Comparison of ENCODE assay signal across 2 cellular contexts in the genomic region with DNA sequence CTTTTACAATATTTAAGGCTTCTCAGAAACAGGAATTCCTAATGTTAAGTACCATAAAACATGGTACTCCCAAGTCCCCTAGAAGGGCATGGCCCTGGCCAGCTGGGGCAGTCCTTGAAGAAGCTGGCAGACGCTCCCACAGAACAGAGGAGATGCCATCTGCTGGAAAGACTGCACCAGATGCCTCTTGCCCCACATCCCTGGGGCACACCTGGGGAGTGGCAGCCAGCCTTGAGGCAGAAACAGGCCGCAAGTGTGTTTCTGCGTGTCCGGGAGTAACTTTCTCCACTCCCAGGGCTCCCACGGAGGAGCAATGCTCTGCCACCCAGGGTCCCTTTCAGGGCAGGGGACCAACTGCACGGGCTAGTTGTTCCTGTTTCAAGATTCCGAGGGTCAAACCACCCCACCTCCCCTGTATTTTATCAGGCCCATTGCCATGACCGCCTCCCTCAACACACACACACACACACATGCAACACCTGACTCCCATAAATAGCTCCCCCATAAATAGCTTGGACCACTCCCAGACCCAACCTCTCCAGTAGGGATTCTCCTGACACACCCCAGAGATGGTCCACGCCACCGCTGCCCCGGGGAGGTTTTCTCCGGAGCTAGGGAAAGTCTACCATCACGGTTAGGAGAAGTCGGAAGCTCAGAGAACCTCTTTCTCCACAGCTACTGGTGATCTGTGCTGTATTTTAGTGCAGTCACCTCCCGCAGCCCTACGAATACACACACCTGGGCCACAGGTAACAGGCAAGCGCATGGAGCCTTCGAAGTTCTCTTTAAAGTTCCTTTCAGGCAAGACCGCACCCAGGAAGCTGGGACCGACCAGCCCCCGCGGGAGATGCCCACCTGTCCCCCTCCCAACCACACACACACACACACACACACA.
TF ChIP-seq lines count a peak whose summit lies in the region.

No MANE protein-coding gene starts in this region.

TF ChIP-seq in neural cell, 6 proteins besides CTCF, POLR2A, EP300 and RAD21:
- TF ChIP-seq, protein P1, sequence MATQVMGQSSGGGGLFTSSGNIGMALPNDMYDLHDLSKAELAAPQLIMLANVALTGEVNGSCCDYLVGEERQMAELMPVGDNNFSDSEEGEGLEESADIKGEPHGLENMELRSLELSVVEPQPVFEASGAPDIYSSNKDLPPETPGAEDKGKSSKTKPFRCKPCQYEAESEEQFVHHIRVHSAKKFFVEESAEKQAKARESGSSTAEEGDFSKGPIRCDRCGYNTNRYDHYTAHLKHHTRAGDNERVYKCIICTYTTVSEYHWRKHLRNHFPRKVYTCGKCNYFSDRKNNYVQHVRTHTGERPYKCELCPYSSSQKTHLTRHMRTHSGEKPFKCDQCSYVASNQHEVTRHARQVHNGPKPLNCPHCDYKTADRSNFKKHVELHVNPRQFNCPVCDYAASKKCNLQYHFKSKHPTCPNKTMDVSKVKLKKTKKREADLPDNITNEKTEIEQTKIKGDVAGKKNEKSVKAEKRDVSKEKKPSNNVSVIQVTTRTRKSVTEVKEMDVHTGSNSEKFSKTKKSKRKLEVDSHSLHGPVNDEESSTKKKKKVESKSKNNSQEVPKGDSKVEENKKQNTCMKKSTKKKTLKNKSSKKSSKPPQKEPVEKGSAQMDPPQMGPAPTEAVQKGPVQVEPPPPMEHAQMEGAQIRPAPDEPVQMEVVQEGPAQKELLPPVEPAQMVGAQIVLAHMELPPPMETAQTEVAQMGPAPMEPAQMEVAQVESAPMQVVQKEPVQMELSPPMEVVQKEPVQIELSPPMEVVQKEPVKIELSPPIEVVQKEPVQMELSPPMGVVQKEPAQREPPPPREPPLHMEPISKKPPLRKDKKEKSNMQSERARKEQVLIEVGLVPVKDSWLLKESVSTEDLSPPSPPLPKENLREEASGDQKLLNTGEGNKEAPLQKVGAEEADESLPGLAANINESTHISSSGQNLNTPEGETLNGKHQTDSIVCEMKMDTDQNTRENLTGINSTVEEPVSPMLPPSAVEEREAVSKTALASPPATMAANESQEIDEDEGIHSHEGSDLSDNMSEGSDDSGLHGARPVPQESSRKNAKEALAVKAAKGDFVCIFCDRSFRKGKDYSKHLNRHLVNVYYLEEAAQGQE (IDR thresholded peaks at IDR 0.05; ENCODE audit: borderline replicate concordance): no peak
- no peak for TF ChIP-seq MXI1 (conservative IDR thresholded peaks at IDR 0.05; ENCODE audit: poor library complexity, severe bottlenecking)
- no peak for TF ChIP-seq SMC3 (conservative IDR thresholded peaks at IDR 0.05; ENCODE audit: poor library complexity)
- no peak for TF ChIP-seq TAF1 (IDR thresholded peaks at IDR 0.05; ENCODE audit: low read depth)
- no peak for TF ChIP-seq POLR2AphosphoS5 (IDR thresholded peaks at IDR 0.05)
- no peak for TF ChIP-seq EZH2 (IDR thresholded peaks at IDR 0.05; ENCODE audit: borderline replicate concordance, insufficient read depth, low read length, poor library complexity, severe bottlenecking)

TF ChIP-seq in HepG2, 621 proteins besides CTCF, POLR2A, EP300 and RAD21:
- TF ChIP-seq ZNF777 (CRISPR knock-in tag; IDR thresholded peaks at IDR 0.05) (no peak), ZNF569 (CRISPR knock-in tag; IDR thresholded peaks at IDR 0.05; ENCODE audit: borderline replicate concordance) (no peak), CCDC6 (CRISPR knock-in tag; IDR thresholded peaks at IDR 0.05) (no peak), ZNF550 (CRISPR knock-in tag; IDR thresholded peaks at IDR 0.05; ENCODE audit: borderline replicate concordance) (no peak), ZNF264 (CRISPR knock-in tag; IDR thresholded peaks at IDR 0.05) (no peak), ATF5 (CRISPR knock-in tag; IDR thresholded peaks at IDR 0.05; ENCODE audit: low read depth) (no peak), IKZF5 (CRISPR knock-in tag; IDR thresholded peaks at IDR 0.05) (no peak), CHCHD3 (CRISPR knock-in tag; IDR thresholded peaks at IDR 0.05) (no peak), ZNF841 (CRISPR knock-in tag; IDR thresholded peaks at IDR 0.05; ENCODE audit: borderline replicate concordance) (no peak), ZNF251 (CRISPR knock-in tag; IDR thresholded peaks at IDR 0.05) (no peak), EZH2 (conservative IDR thresholded peaks at IDR 0.05; ENCODE audit: low read depth, low read length) (no peak), TGIF2 (CRISPR knock-in tag; IDR thresholded peaks at IDR 0.05) (no peak), ZNF563 (CRISPR knock-in tag; IDR thresholded peaks at IDR 0.05) (no peak), ZNF790 (CRISPR knock-in tag; IDR thresholded peaks at IDR 0.05; ENCODE audit: borderline replicate concordance) (no peak)
- TF ChIP-seq, protein P2, sequence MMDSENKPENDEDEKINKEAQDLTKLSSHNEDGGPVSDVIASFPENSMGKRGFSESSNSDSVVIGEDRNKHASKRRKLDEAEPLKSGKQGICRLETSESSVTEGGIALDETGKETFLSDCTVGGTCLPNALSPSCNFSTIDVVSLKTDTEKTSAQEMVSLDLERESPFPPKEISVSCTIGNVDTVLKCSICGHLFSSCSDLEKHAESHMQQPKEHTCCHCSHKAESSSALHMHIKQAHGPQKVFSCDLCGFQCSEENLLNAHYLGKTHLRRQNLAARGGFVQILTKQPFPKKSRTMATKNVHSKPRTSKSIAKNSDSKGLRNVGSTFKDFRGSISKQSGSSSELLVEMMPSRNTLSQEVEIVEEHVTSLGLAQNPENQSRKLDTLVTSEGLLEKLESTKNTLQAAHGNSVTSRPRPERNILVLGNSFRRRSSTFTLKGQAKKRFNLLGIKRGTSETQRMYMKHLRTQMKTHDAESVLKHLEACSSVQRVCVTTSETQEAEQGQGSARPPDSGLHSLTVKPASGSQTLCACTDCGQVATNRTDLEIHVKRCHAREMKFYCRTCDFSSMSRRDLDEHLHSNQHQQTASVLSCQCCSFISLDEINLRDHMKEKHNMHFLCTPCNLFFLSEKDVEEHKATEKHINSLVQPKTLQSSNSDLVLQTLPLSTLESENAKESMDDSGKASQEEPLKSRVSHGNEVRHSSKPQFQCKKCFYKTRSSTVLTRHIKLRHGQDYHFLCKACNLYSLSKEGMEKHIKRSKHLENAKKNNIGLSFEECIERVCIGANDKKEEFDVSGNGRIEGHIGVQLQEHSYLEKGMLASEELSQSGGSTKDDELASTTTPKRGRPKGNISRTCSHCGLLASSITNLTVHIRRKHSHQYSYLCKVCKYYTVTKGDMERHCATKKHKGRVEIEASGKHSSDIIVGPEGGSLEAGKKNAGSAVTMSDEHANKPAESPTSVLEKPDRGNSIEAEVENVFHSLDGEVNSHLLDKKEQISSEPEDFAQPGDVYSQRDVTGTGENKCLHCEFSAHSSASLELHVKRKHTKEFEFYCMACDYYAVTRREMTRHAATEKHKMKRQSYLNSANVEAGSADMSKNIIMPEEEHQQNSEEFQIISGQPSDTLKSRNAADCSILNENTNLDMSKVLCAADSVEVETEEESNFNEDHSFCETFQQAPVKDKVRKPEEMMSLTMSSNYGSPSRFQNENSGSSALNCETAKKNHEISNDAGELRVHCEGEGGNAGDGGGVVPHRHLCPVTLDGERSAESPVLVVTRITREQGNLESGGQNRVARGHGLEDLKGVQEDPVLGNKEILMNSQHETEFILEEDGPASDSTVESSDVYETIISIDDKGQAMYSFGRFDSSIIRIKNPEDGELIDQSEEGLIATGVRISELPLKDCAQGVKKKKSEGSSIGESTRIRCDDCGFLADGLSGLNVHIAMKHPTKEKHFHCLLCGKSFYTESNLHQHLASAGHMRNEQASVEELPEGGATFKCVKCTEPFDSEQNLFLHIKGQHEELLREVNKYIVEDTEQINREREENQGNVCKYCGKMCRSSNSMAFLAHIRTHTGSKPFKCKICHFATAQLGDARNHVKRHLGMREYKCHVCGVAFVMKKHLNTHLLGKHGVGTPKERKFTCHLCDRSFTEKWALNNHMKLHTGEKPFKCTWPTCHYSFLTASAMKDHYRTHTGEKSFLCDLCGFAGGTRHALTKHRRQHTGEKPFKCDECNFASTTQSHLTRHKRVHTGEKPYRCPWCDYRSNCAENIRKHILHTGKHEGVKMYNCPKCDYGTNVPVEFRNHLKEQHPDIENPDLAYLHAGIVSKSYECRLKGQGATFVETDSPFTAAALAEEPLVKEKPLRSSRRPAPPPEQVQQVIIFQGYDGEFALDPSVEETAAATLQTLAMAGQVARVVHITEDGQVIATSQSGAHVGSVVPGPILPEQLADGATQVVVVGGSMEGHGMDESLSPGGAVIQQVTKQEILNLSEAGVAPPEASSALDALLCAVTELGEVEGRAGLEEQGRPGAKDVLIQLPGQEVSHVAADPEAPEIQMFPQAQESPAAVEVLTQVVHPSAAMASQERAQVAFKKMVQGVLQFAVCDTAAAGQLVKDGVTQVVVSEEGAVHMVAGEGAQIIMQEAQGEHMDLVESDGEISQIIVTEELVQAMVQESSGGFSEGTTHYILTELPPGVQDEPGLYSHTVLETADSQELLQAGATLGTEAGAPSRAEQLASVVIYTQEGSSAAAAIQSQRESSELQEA (CRISPR knock-in tag; IDR thresholded peaks at IDR 0.05; ENCODE audit: not compliant biosample characterization): no peak
- TF ChIP-seq, protein P3, sequence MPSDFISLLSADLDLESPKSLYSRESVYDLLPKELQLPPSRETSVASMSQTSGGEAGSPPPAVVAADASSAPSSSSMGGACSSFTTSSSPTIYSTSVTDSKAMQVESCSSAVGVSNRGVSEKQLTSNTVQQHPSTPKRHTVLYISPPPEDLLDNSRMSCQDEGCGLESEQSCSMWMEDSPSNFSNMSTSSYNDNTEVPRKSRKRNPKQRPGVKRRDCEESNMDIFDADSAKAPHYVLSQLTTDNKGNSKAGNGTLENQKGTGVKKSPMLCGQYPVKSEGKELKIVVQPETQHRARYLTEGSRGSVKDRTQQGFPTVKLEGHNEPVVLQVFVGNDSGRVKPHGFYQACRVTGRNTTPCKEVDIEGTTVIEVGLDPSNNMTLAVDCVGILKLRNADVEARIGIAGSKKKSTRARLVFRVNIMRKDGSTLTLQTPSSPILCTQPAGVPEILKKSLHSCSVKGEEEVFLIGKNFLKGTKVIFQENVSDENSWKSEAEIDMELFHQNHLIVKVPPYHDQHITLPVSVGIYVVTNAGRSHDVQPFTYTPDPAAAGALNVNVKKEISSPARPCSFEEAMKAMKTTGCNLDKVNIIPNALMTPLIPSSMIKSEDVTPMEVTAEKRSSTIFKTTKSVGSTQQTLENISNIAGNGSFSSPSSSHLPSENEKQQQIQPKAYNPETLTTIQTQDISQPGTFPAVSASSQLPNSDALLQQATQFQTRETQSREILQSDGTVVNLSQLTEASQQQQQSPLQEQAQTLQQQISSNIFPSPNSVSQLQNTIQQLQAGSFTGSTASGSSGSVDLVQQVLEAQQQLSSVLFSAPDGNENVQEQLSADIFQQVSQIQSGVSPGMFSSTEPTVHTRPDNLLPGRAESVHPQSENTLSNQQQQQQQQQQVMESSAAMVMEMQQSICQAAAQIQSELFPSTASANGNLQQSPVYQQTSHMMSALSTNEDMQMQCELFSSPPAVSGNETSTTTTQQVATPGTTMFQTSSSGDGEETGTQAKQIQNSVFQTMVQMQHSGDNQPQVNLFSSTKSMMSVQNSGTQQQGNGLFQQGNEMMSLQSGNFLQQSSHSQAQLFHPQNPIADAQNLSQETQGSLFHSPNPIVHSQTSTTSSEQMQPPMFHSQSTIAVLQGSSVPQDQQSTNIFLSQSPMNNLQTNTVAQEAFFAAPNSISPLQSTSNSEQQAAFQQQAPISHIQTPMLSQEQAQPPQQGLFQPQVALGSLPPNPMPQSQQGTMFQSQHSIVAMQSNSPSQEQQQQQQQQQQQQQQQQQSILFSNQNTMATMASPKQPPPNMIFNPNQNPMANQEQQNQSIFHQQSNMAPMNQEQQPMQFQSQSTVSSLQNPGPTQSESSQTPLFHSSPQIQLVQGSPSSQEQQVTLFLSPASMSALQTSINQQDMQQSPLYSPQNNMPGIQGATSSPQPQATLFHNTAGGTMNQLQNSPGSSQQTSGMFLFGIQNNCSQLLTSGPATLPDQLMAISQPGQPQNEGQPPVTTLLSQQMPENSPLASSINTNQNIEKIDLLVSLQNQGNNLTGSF (CRISPR knock-in tag; IDR thresholded peaks at IDR 0.05): no peak
- TF ChIP-seq, protein P4, sequence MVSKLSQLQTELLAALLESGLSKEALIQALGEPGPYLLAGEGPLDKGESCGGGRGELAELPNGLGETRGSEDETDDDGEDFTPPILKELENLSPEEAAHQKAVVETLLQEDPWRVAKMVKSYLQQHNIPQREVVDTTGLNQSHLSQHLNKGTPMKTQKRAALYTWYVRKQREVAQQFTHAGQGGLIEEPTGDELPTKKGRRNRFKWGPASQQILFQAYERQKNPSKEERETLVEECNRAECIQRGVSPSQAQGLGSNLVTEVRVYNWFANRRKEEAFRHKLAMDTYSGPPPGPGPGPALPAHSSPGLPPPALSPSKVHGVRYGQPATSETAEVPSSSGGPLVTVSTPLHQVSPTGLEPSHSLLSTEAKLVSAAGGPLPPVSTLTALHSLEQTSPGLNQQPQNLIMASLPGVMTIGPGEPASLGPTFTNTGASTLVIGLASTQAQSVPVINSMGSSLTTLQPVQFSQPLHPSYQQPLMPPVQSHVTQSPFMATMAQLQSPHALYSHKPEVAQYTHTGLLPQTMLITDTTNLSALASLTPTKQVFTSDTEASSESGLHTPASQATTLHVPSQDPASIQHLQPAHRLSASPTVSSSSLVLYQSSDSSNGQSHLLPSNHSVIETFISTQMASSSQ (IDR thresholded peaks at IDR 0.05; ENCODE audit: low read depth): no peak
- TF ChIP-seq, protein P4 (CRISPR knock-in tag; IDR thresholded peaks at IDR 0.05; ENCODE audit: borderline replicate concordance): no peak
TF ChIP-seq in HepG2: peak in this region for 0.
